8 cellular contexts compared by ENCODE assay signal in the genomic region with DNA sequence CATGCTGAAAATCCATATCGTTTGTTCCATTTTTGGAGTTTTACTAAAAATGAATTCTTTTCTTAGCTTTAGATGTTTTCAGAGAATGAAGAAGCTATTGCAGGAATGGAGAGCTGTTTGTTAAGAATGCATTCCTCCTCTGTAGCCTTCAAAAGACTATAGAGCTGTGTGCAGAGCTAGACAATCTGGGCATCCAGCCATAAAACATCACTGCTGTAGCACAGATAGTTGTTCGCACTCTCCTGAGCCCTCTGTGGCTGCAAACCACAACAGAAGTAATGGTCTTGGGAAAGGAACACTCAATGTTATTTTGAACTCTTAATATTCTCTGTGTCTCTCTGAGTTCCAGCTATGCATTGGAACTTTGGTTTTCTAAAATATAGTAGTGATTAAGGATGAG. TPM values are rescaled to one million over a fixed set of nuclear protein-coding genes. Genes with fewer than 3 reads are reported as not detected.
DNase-seq lines count a peak whose midpoint lies in the region; ATAC-seq, FAIRE-seq and TF ChIP-seq lines count a peak whose summit lies in the region.

No MANE protein-coding gene starts in this region.

- no peaks in the 10 kb centered on the region for H3K27me3 ChIP-seq in HAP-1 (ENCODE audit: low read depth)
- H3K27me3 ChIP-seq in SK-N-SH (ENCODE audit: insufficient read depth): no peaks in the 10 kb centered on the region
- no peaks in the 10 kb centered on the region for H3K27me3 ChIP-seq in naive thymus-derived CD4-positive, alpha-beta T cell (ENCODE audit: control insufficient read depth in 2 of 2, insufficient read depth in 2 of 2, low read length in 2 of 2)

- H3K4me1 Mint-ChIP-seq in naive thymus-derived CD4-positive, alpha-beta T cell: peaks cover 39 to 84% (median 75%) of the 10 kb centered on the region in 7 donors

- POLR2A ChIA-PET in A549 (lab: Yijun Ruan, JAX) (no interaction called here), SK-N-SH (lab: Yijun Ruan, JAX) (interaction anchor here (0.7 kb wide), 1 partner anchor 83 kb away, joined by 3 read pairs; no protein-coding TSS in a partner anchor)
- POLR2A ChIA-PET in naive thymus-derived CD4-positive, alpha-beta T cell (lab: Charles Lee): interaction anchor here (0.5 to 2.3 kb wide), 15 partner anchors 9 to 509 kb away, joined by 3 to 11 read pairs (median 3); no protein-coding TSS in a partner anchor

- peak overlapping the region in 9 of 10 donors; percentile 71 to 98 (median 86) for H3K4me3 Mint-ChIP-seq in naive thymus-derived CD4-positive, alpha-beta T cell

- peaks cover 0 to 4% (median 0%) of the 10 kb centered on the region in 5 donors for H3K27me3 Mint-ChIP-seq in naive thymus-derived CD4-positive, alpha-beta T cell

- H3K27ac ChIP-seq in A549 (no peak overlapping the region), SK-N-SH (ENCODE audit: low read depth in 2 of 2, low read length in 1 of 2) (peak overlapping the region in 1 of 2 experiments; percentile 61; a peak in 2 of 4 replicates)
- peak overlapping the region; percentile 10 for H3K27ac ChIP-seq in naive thymus-derived CD4-positive, alpha-beta T cell (ENCODE audit: low read depth, low read length)

- no peak overlapping the region for H3K4me3 ChIP-seq in A549
- H3K4me3 ChIP-seq in HAP-1: no peak overlapping the region
- no peak overlapping the region for H3K4me3 ChIP-seq in SK-N-SH (ENCODE audit: low read depth in 2 of 2, low read length in 1 of 2)
- H3K4me3 ChIP-seq in naive thymus-derived CD4-positive, alpha-beta T cell (ENCODE audit: low read length): peak overlapping the region; percentile 34

- peaks cover 5% of the 10 kb centered on the region; the same call in 2 of the 3 replicates for H3K4me1 ChIP-seq in A549
- H3K4me1 ChIP-seq in HAP-1: peaks cover 25% of the 10 kb centered on the region
- H3K4me1 ChIP-seq in SK-N-SH (ENCODE audit: control insufficient read depth in 1 of 2, insufficient read depth in 2 of 2, low read depth in 1 of 2, low read length in 1 of 2): peaks cover 0 to 55% of the 10 kb centered on the region in 2 experiments; a peak in 3 of 4 replicates
- peaks cover 63 to 67% of the 10 kb centered on the region in 2 donors for H3K4me1 ChIP-seq in naive thymus-derived CD4-positive, alpha-beta T cell (ENCODE audit: control insufficient read depth in 2 of 2, insufficient read depth in 2 of 2, low read length in 2 of 2)

- intact Hi-C loops in naive thymus-derived CD4-positive, alpha-beta T cell (cut with micrococcal nuclease): loop anchor here in 1 of 2 donors (2.0 kb wide), 1 partner anchor 13 kb away; no protein-coding TSS in a partner anchor

- H3K9me3 Mint-ChIP-seq in naive thymus-derived CD4-positive, alpha-beta T cell: no peaks in the 10 kb centered on the region

- peak; percentile 39 for FAIRE-seq in A549 (lab: Jason Lieb, UNC)

- WGBS in A549 (ENCODE audit: missing lambda C conversion rate): 63% methylated on average over 2 of the region's 2 CpGs
- WGBS in SK-N-SH (ENCODE audit: low lambda C conversion rate): 36% methylated on average over 2 of the region's 2 CpGs

- H3K9ac ChIP-seq in SK-N-SH: no peak overlapping the region

- peak overlapping the region in 8 of 9 donors; percentile 27 to 93 (median 80) for H3K27ac Mint-ChIP-seq in naive thymus-derived CD4-positive, alpha-beta T cell

- H3K36me3 Mint-ChIP-seq in naive thymus-derived CD4-positive, alpha-beta T cell: peaks cover 0 to 11% (median 3%) of the 10 kb centered on the region in 5 donors

- TF ChIP-seq EP300 in A549 (IDR thresholded peaks at IDR 0.05): no peak
- peak in 1 of 2 experiments; percentile 21; a peak in 1 of 4 replicates for TF ChIP-seq EP300 in SK-N-SH (IDR thresholded peaks at IDR 0.05; ENCODE audit: borderline replicate concordance in 1 of 2, low read depth in 1 of 2, low read length in 1 of 2)

- no peaks in the 10 kb centered on the region for H3K36me3 ChIP-seq in HAP-1 (replicated peaks)
- H3K36me3 ChIP-seq in SK-N-SH (replicated peaks in 1 of 2; ENCODE audit: control insufficient read depth in 1 of 2, insufficient read depth in 2 of 2, low read length in 1 of 2): no peaks in the 10 kb centered on the region
- peaks cover 0 to 3% (median 0%) of the 10 kb centered on the region in 3 experiments for H3K36me3 ChIP-seq in naive thymus-derived CD4-positive, alpha-beta T cell (ENCODE audit: control insufficient read depth in 2 of 3, insufficient read depth in 3 of 3, low read length in 3 of 3)

- no peaks in the 10 kb centered on the region for H3K9me3 ChIP-seq in A549
- no peaks in the 10 kb centered on the region for H3K9me3 ChIP-seq in HAP-1
- no peaks in the 10 kb centered on the region for H3K9me3 ChIP-seq in SK-N-SH
- H3K9me3 ChIP-seq in naive thymus-derived CD4-positive, alpha-beta T cell (ENCODE audit: control insufficient read depth in 2 of 3, low read length in 3 of 3): no peaks in the 10 kb centered on the region

- in situ Hi-C loops in HAP-1 (cut with MboI; ENCODE audit: low sequenced_read_pairs): no loop called here

- TF ChIP-seq CTCF in A549 (IDR thresholded peaks at IDR 0.05) (no peak), SK-N-SH (IDR thresholded peaks at IDR 0.05) (no peak)

- no peak overlapping the region for H2AFZ ChIP-seq in SK-N-SH (ENCODE audit: low read depth)

- no peaks in the 10 kb centered on the region for H3K9me2 ChIP-seq in SK-N-SH

- ATAC-seq in A549 (no peak), HG03280 (IDR thresholded peaks at IDR 0.05; ENCODE audit: unreplicated experiment) (no peak)
- peak; percentile 70 for ATAC-seq in naive thymus-derived CD4-positive, alpha-beta T cell

- CTCF ChIA-PET in A549 (lab: Yijun Ruan, JAX): interaction anchor here (0.5 to 2.6 kb wide), 5 partner anchors 12 to 421 kb away, joined by 3 to 12 read pairs (median 4); no protein-coding TSS in a partner anchor
- CTCF ChIA-PET in SK-N-SH (lab: Yijun Ruan, JAX): interaction anchor here (0.7 to 1.7 kb wide), 16 partner anchors 24 to 459 kb away, joined by 3 to 11 read pairs (median 4); no protein-coding TSS in a partner anchor
- CTCF ChIA-PET in naive thymus-derived CD4-positive, alpha-beta T cell (lab: Charles Lee): interaction anchor here (0.7 to 1.7 kb wide), 5 partner anchors 12 to 508 kb away, joined by 3 to 11 read pairs (median 3); no protein-coding TSS in a partner anchor

- TF ChIP-seq RAD21 in A549 (conservative IDR thresholded peaks at IDR 0.05 in 1 of 2, IDR thresholded peaks at IDR 0.05 in 1 of 2): no peak
- TF ChIP-seq RAD21 in SK-N-SH (IDR thresholded peaks at IDR 0.05; ENCODE audit: low read length): peak; percentile 53

- peaks cover 79% of the 10 kb centered on the region for H4K20me1 ChIP-seq in SK-N-SH (ENCODE audit: insufficient read depth)

- DNase-seq in A549 (ENCODE audit: low read depth in 1 of 2, low spot score in 1 of 2) (no peak), HAP-1 (ENCODE audit: low spot score in 2 of 2) (peak; percentile 71 to 79), SK-N-SH (peak; percentile 77), cerebellum (ENCODE audit: low spot score) (peak; percentile 48), HCEC 1CT (no peak), GM19240 (ENCODE audit: insufficient read length, low spot score) (no peak)
- DNase-seq in naive thymus-derived CD4-positive, alpha-beta T cell: peak in 7 of 9 donors; percentile 71 to 85 (median 83)

- H3K4me2 ChIP-seq in A549 (no peak overlapping the region), SK-N-SH (peak overlapping the region; percentile 0; the same call in 1 of the 2 replicates)

- no peak for TF ChIP-seq POLR2A in A549 (IDR thresholded peaks at IDR 0.05; ENCODE audit: low read length)

- H3K79me2 ChIP-seq in SK-N-SH (ENCODE audit: insufficient read depth): peaks cover 87% of the 10 kb centered on the region

- H3F3A ChIP-seq in SK-N-SH (replicated peaks; ENCODE audit: insufficient read depth): peaks cover 16% of the 10 kb centered on the region

TF ChIP-seq in A549, 52 proteins besides CTCF, POLR2A, EP300 and RAD21 (continues in another document):
- TF ChIP-seq HOXA7 (CRISPR knock-in tag; IDR thresholded peaks at IDR 0.05): no peak
- no peak for TF ChIP-seq ATOH8 (CRISPR knock-in tag; IDR thresholded peaks at IDR 0.05; ENCODE audit: low read depth)
- TF ChIP-seq RARB (CRISPR knock-in tag; IDR thresholded peaks at IDR 0.05): no peak
- TF ChIP-seq ZFP36 (IDR thresholded peaks at IDR 0.05; ENCODE audit: borderline replicate concordance, partially characterized antibody): no peak
- TF ChIP-seq NR3C1 (IDR thresholded peaks at IDR 0.05): no peak
- TF ChIP-seq CHD2 (IDR thresholded peaks at IDR 0.05; ENCODE audit: low read length, partially characterized antibody): no peak

TF ChIP-seq in SK-N-SH, 30 proteins besides CTCF, POLR2A, EP300 and RAD21 (continues in another document):
- TF ChIP-seq RCOR1 (IDR thresholded peaks at IDR 0.05; ENCODE audit: low read length): peak; percentile 76
- TF ChIP-seq MAX (IDR thresholded peaks at IDR 0.05; ENCODE audit: low read depth): peak; percentile 25; the same call in 1 of the 2 replicates
- no peak for TF ChIP-seq NRF1 (IDR thresholded peaks at IDR 0.05; ENCODE audit: low read depth, low read length)
- TF ChIP-seq CHD2 (IDR thresholded peaks at IDR 0.05; ENCODE audit: low read length, partially characterized antibody): peak; percentile 28
- no peak for TF ChIP-seq PBX3 (IDR thresholded peaks at IDR 0.05)
- peak; percentile 38; the same call in 1 of the 2 replicates for TF ChIP-seq SMC3 (IDR thresholded peaks at IDR 0.05; ENCODE audit: low read depth, low read length)

RNA-seq across cellular contexts. Expression of gene TNRC6C, which starts 4.9 kb away (rescaled TPM):
- polyA plus RNA-seq in A549 (2011; rRNA removed) (1.3 and 3.4 TPM in 2 replicates), A549 (2017; fragmentation: RNase III; extraction: RNeasy Plus Mini Kit Qiagen cat#74134 plus additional on column Dnase treatment) (1.7 to 2.4 TPM (median 1.9 TPM) in 3 replicates), SK-N-SH (2012; rRNA removed) (1.6 and 2.2 TPM in 2 replicates)
- 0.62 and 0.69 TPM in 2 replicates for polyA plus RNA-seq in A549 (2012; cell fraction: cytosol; rRNA removed)
- 1.5 and 2.2 TPM in 2 replicates for polyA plus RNA-seq in A549 (2012; cell fraction: nucleus; rRNA removed)
- polyA minus RNA-seq in A549 (2011; rRNA and poly(A)+ RNA removed): 14.7 and 16.0 TPM in 2 replicates
- 1.6 and 1.9 TPM in 2 replicates for polyA plus RNA-seq in SK-N-SH (2012; cell fraction: cytosol; rRNA removed)
- 6.2 and 6.7 TPM in 2 replicates for polyA plus RNA-seq in SK-N-SH (2012; cell fraction: nucleus; rRNA removed)
- total RNA-seq in cerebellum: 40.3 TPM
- 100 to 1,000 TPM in 3 of 5 experiments, 10 to 100 TPM in 2; 28.6 to 133 (median 104) TPM for total RNA-seq in naive thymus-derived CD4-positive, alpha-beta T cell
- polyA plus RNA-seq in naive thymus-derived CD4-positive, alpha-beta T cell: 1 to 10 TPM; 7.4 to 8.2 TPM

Comparison
In these comparisons a context has a peak if more than half of its experiments do, and no peak if none do; other contexts are left out.
1. DNase-seq: peak in HAP-1 (2 of 2), SK-N-SH (single experiment), cerebellum (single experiment) and naive thymus-derived CD4-positive, alpha-beta T cell (7 of 9); none in A549 (0 of 2), HCEC 1CT (single experiment) and GM19240 (single experiment).
2. Of the 12 proteins assayed by ChIP-seq in both A549 and SK-N-SH: peak only in A549: none; only in SK-N-SH: CHD2, MAX, RAD21, RCOR1, RFX5 and SMC3; in both: none; in neither: 5; mixed calls (peak in some experiments, not most) for 1.